13 cellular contexts compared by ENCODE assay signal in the genomic region with DNA sequence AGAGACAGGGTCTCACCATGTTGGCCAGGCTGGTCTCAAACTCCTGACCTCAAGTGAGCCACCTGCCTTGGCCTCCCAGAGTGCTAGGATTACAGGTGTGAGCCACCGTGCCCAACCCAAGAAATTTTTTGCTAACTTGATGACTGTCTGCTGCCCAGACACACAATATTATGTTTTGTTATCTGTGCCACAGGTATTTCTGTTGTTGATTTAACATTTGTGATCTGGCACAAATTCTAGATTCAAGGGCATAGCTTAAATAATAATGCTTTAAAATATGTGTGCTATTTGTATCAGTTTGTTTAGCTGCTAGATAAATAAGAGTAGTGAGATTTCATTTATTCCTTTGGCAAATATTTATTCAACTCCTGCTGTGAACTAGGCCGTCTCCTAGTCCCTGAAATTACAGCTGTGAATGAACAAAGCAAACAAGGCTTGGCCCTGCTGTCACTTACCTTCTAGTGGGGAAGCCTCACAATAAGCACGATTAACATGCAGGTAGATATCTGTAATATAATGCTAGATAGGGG. TPM values are rescaled to one million over a fixed set of nuclear protein-coding genes. Genes with fewer than 3 reads are reported as not detected.
DNase-seq lines count a peak whose midpoint lies in the region; ATAC-seq and TF ChIP-seq lines count a peak whose summit lies in the region.
"Had no signal": no experiment of that assay in that cellular context is flagged by ENCODE, and none has a peak within 500 bp of the region (broad histone marks: within the 10 kb centered on the region; RNA-seq: fewer than 3 reads in every experiment).

No MANE protein-coding gene starts in this region.

- H3K27ac ChIP-seq in cardiac muscle cell (peak overlapping the region; percentile 85), heart right ventricle (peak overlapping the region in 1 of 10 donors; percentile 7), upper lobe of left lung (peak overlapping the region in 3 of 4 donors; percentile 39 to 40 (median 39))
- H3K27ac ChIP-seq: right atrium auricular region had no signal

- no peak overlapping the region for H3K4me3 ChIP-seq in cardiac muscle cell
- no peak overlapping the region for H3K4me3 ChIP-seq in heart right ventricle
- H3K4me3 ChIP-seq in upper lobe of left lung, result no peak overlapping the region
- H3K4me3 ChIP-seq: right atrium auricular region had no signal

- TF ChIP-seq POLR2A in upper lobe of left lung (IDR thresholded peaks at IDR 0.05), result no peak

- H3K4me1 ChIP-seq in cardiac muscle cell (ENCODE audit: low read depth) (peaks cover 13% of the 10 kb centered on the region), heart right ventricle (peaks cover 0 to 18% (median 11%) of the 10 kb centered on the region in 9 donors), upper lobe of left lung (peaks cover 5 to 33% (median 16%) of the 10 kb centered on the region in 4 donors)

- ATAC-seq in heart right ventricle (no peak), upper lobe of left lung (ENCODE audit: low FRiP score in 2 of 2) (peak; percentile 55 to 88), HG03354 (IDR thresholded peaks at IDR 0.05; ENCODE audit: poor library complexity, severe bottlenecking, unreplicated experiment) (no peak)

- no peaks in the 10 kb centered on the region for H3K27me3 ChIP-seq in cardiac muscle cell
- no peaks in the 10 kb centered on the region for H3K27me3 ChIP-seq in heart right ventricle
- H3K27me3 ChIP-seq in upper lobe of left lung, result no peaks in the 10 kb centered on the region
- H3K27me3 ChIP-seq: right atrium auricular region had no signal

- peak in 1 of 4 donors; percentile 22 for TF ChIP-seq EP300 in upper lobe of left lung (IDR thresholded peaks at IDR 0.05)

- 73 to 76% methylated on average over 3 of the region's 3 CpGs for WGBS in heart right ventricle, 2 donors
- WGBS in upper lobe of left lung, 2 donors, result 49 to 77% methylated on average over 3 of the region's 3 CpGs

- no peak for DNase-seq in cardiac muscle cell (ENCODE audit: low read depth in 1 of 2, low spot score in 1 of 2)
- DNase-seq in heart right ventricle, result no peak
- DNase-seq in NCI-H345 (lab: John Stamatoyannopoulos, UW), result peak; percentile 96
- no peak for DNase-seq in upper lobe of left lung
- no peak for DNase-seq in T-helper 2 cell treated with Interferon-gamma antibody and Interleukin-4, amounts not matched to agents 5 μg/mL and 100 μg/mL, for 36 hours (ENCODE audit: low spot score)
- DNase-seq in activated CD4-positive, alpha-beta T cell treated with anti-CD3 and anti-CD28 coated beads for 4 hours, result no peak
- DNase-seq: hypothalamus, midbrain, NCI-H524 treated with DMSO at 0.1 percent for 48 hours had no signal

- H3K4me1 Mint-ChIP-seq in dendritic cell treated with granulocyte-macrophage colony-stimulating factor and Interleukin-4, amounts not matched to agents 40 ng/mL and 50 ng/mL, for 4 days (ENCODE audit: low read depth), result peaks cover 5% of the 10 kb centered on the region
- H3K4me1 Mint-ChIP-seq in T-helper 2 cell treated with Interferon-gamma antibody and Interleukin-4, amounts not matched to agents 5 μg/mL and 100 μg/mL, for 36 hours (ENCODE audit: low read depth), result peaks cover 2% of the 10 kb centered on the region

- intact Hi-C loops in heart right ventricle (cut with DNase I), result no loop called here
- intact Hi-C loops in dendritic cell treated with granulocyte-macrophage colony-stimulating factor and Interleukin-4, amounts not matched to agents 40 ng/mL and 50 ng/mL, for 4 days (cut with micrococcal nuclease), result no loop called here

- TF ChIP-seq CTCF in cardiac muscle cell (IDR thresholded peaks at IDR 0.05; ENCODE audit: low read depth, low read length) (no peak), heart right ventricle (IDR thresholded peaks at IDR 0.05) (no peak), upper lobe of left lung (IDR thresholded peaks at IDR 0.05) (no peak)

- peak overlapping the region; percentile 37 for H3K27ac Mint-ChIP-seq in dendritic cell treated with granulocyte-macrophage colony-stimulating factor and Interleukin-4, amounts not matched to agents 40 ng/mL and 50 ng/mL, for 4 days
- H3K27ac Mint-ChIP-seq in T-helper 2 cell treated with Interferon-gamma antibody and Interleukin-4, amounts not matched to agents 5 μg/mL and 100 μg/mL, for 36 hours, result no peak overlapping the region
- H3K27ac Mint-ChIP-seq: T-helper 1 cell treated with Interleukin-12 subunit alpha and Interleukin-12 subunit beta and Interleukin-4 antibody, amounts not matched to agents 30 μg/mL and 1 μg/mL, for 36 hours had no signal

- H3K36me3 ChIP-seq in cardiac muscle cell (peaks cover 7% of the 10 kb centered on the region), heart right ventricle (peaks cover 0 to 37% (median 7%) of the 10 kb centered on the region in 9 donors), upper lobe of left lung (peaks cover 0 to 28% (median 6%) of the 10 kb centered on the region in 4 donors)

- H3K4me3 Mint-ChIP-seq in dendritic cell treated with granulocyte-macrophage colony-stimulating factor and Interleukin-4, amounts not matched to agents 40 ng/mL and 50 ng/mL, for 4 days, result no peak overlapping the region
- H3K4me3 Mint-ChIP-seq in T-helper 2 cell treated with Interferon-gamma antibody and Interleukin-4, amounts not matched to agents 5 μg/mL and 100 μg/mL, for 36 hours, result no peak overlapping the region
- H3K4me3 Mint-ChIP-seq: T-helper 1 cell treated with Interleukin-12 subunit alpha and Interleukin-12 subunit beta and Interleukin-4 antibody, amounts not matched to agents 30 μg/mL and 1 μg/mL, for 36 hours had no signal

- H3K27me3 Mint-ChIP-seq in dendritic cell treated with granulocyte-macrophage colony-stimulating factor and Interleukin-4, amounts not matched to agents 40 ng/mL and 50 ng/mL, for 4 days, result no peaks in the 10 kb centered on the region
- H3K27me3 Mint-ChIP-seq in T-helper 2 cell treated with Interferon-gamma antibody and Interleukin-4, amounts not matched to agents 5 μg/mL and 100 μg/mL, for 36 hours (ENCODE audit: low read depth), result no peaks in the 10 kb centered on the region

- peaks cover 50% of the 10 kb centered on the region for H3K36me3 Mint-ChIP-seq in dendritic cell treated with granulocyte-macrophage colony-stimulating factor and Interleukin-4, amounts not matched to agents 40 ng/mL and 50 ng/mL, for 4 days (ENCODE audit: low read depth)
- peaks cover 7% of the 10 kb centered on the region for H3K36me3 Mint-ChIP-seq in T-helper 2 cell treated with Interferon-gamma antibody and Interleukin-4, amounts not matched to agents 5 μg/mL and 100 μg/mL, for 36 hours (ENCODE audit: low read depth)

- no peaks in the 10 kb centered on the region for H3K9me3 ChIP-seq in cardiac muscle cell (ENCODE audit: low read depth)
- no peaks in the 10 kb centered on the region for H3K9me3 ChIP-seq in heart right ventricle
- H3K9me3 ChIP-seq in upper lobe of left lung, result no peaks in the 10 kb centered on the region
- H3K9me3 ChIP-seq: right atrium auricular region had no signal

- no peaks in the 10 kb centered on the region for H3K9me3 Mint-ChIP-seq in dendritic cell treated with granulocyte-macrophage colony-stimulating factor and Interleukin-4, amounts not matched to agents 40 ng/mL and 50 ng/mL, for 4 days
- H3K9me3 Mint-ChIP-seq in T-helper 2 cell treated with Interferon-gamma antibody and Interleukin-4, amounts not matched to agents 5 μg/mL and 100 μg/mL, for 36 hours, result no peaks in the 10 kb centered on the region
- H3K9me3 Mint-ChIP-seq: T-helper 1 cell treated with Interleukin-12 subunit alpha and Interleukin-12 subunit beta and Interleukin-4 antibody, amounts not matched to agents 30 μg/mL and 1 μg/mL, for 36 hours had no signal

RNA-seq across cellular contexts. Expression of a gene that starts 35.3 kb away (rescaled TPM):
- total RNA-seq in cardiac muscle cell (28.8 and 39.3 TPM in 2 replicates), heart right ventricle (10 to 100 TPM; 27.0 to 40.0 (median 35.0) TPM), upper lobe of left lung (100 to 1,000 TPM in 1 of 6 donors, 10 to 100 TPM in 5; 56.4 to 122 (median 74.2) TPM)
- polyA plus RNA-seq in cardiac muscle cell (34.2 and 37.9 TPM in 2 replicates), heart right ventricle (1 to 10 TPM; 6.9 to 7.8 TPM)

RNA-seq across cellular contexts. Expression of a gene that starts 55.8 kb away (rescaled TPM):
- total RNA-seq in cardiac muscle cell (69.2 and 182 TPM in 2 replicates), heart right ventricle (100 to 1,000 TPM; 184 to 329 (median 234) TPM), upper lobe of left lung (100 to 1,000 TPM in 5 of 6 donors, 10 to 100 TPM in 1; 46.1 to 318 (median 183) TPM)
- polyA plus RNA-seq in cardiac muscle cell (285 and 882 TPM in 2 replicates), heart right ventricle (1,000 to 10,000 TPM in 1 of 2 donors, 10 to 100 TPM in 1; 50.6 to 1,022 TPM)

Comparison
In these comparisons a context has a peak if more than half of its experiments do, and no peak if none do; other contexts are left out.
1. ATAC-seq: peak in upper lobe of left lung (2 of 2); none in heart right ventricle (0 of 8) and HG03354 (single experiment).